8 cellular contexts compared by ENCODE assay signal in genomic region chr12:124940393-124941169, GRCh38. TPM values are rescaled to one million over a fixed set of nuclear protein-coding genes. Genes with fewer than 3 reads are reported as not detected.
DNase-seq lines count a peak whose midpoint lies in the region; ATAC-seq lines count a peak whose summit lies in the region.

No MANE protein-coding gene starts in this region.

- DNase-seq in CD1c-positive myeloid dendritic cell (ENCODE audit: extremely low spot score) (peak; percentile 97), amygdala (lab: John Stamatoyannopoulos, UW) (no peak)
- DNase-seq in activated CD8-positive, alpha-beta memory T cell treated with anti-CD3 and anti-CD28 coated beads, Interleukin-2, amount 50 U/mL, for 1 hour (ENCODE audit: extremely low read depth): peak; percentile 57
- peak; percentile 48 to 85 (median 78) for DNase-seq in naive thymus-derived CD4-positive, alpha-beta T cell
- peak; percentile 77 to 87 for DNase-seq in stimulated activated naive CD8-positive, alpha-beta T cell treated with anti-CD3 and anti-CD28 coated beads, Interleukin-15, amount 100 ng/mL, for 72 hours

- H3K27me3 ChIP-seq in HUES48 (ENCODE audit: control insufficient read depth, insufficient read depth, low read length): no peaks in the 10 kb centered on the region
- no peaks in the 10 kb centered on the region for H3K27me3 ChIP-seq in naive thymus-derived CD4-positive, alpha-beta T cell (ENCODE audit: control insufficient read depth in 2 of 2, insufficient read depth in 2 of 2, low read length in 2 of 2)

- peak; percentile 51 for ATAC-seq in GM21360 (IDR thresholded peaks at IDR 0.05; ENCODE audit: unreplicated experiment)
- peak; percentile 81 for ATAC-seq in esophagus mucosa
- peak; percentile 74 for ATAC-seq in naive thymus-derived CD4-positive, alpha-beta T cell
- ATAC-seq in stimulated activated naive CD8-positive, alpha-beta T cell treated with anti-CD3 and anti-CD28 coated beads, Interleukin-15, amount 100 ng/mL, for 72 hours: peak; percentile 39

- POLR2A ChIA-PET in naive thymus-derived CD4-positive, alpha-beta T cell (lab: Charles Lee): interaction anchor here (0.6 to 13.8 kb wide), 9 partner anchors 10 to 1708 kb away, joined by 3 to 764 read pairs (median 8); partner anchors contain the start of genes MPHOSPH9 and UBC

- peaks cover 0 to 8% (median 4%) of the 10 kb centered on the region in 5 donors for H3K36me3 Mint-ChIP-seq in naive thymus-derived CD4-positive, alpha-beta T cell

- peak overlapping the region; percentile 86 for H3K27ac ChIP-seq in HUES48 (ENCODE audit: low read depth, low read length)
- peak overlapping the region; percentile 66 for H3K27ac ChIP-seq in naive thymus-derived CD4-positive, alpha-beta T cell (ENCODE audit: low read depth, low read length)

- no peaks in the 10 kb centered on the region for H3K9me3 ChIP-seq in HUES48 (ENCODE audit: control insufficient read depth, insufficient read depth, low read length)
- H3K9me3 ChIP-seq in naive thymus-derived CD4-positive, alpha-beta T cell (ENCODE audit: control insufficient read depth in 2 of 3, low read length in 3 of 3): no peaks in the 10 kb centered on the region

- CTCF ChIA-PET in naive thymus-derived CD4-positive, alpha-beta T cell (lab: Charles Lee): interaction anchor here (0.6 to 8.2 kb wide), 13 partner anchors 9 to 1126 kb away, joined by 3 to 205 read pairs (median 3); partner anchors contain the start of gene UBC

- H3K4me1 Mint-ChIP-seq in naive thymus-derived CD4-positive, alpha-beta T cell: peaks cover 0 to 22% (median 0%) of the 10 kb centered on the region in 7 donors
- peaks cover 21% of the 10 kb centered on the region for H3K4me1 Mint-ChIP-seq in stimulated activated naive CD8-positive, alpha-beta T cell treated with anti-CD3 and anti-CD28 coated beads, Interleukin-15, amount 100 ng/mL, for 72 hours

- H3K36me3 ChIP-seq in HUES48 (ENCODE audit: control insufficient read depth, insufficient read depth, low read length): peaks cover 7% of the 10 kb centered on the region; the same call in 1 of the 2 replicates
- H3K36me3 ChIP-seq in naive thymus-derived CD4-positive, alpha-beta T cell (ENCODE audit: control insufficient read depth in 2 of 3, insufficient read depth in 3 of 3, low read length in 3 of 3): peaks cover 0 to 3% (median 0%) of the 10 kb centered on the region in 3 experiments

- peak overlapping the region; percentile 81 for H3K4me3 ChIP-seq in HUES48 (ENCODE audit: low read depth, low read length)
- H3K4me3 ChIP-seq in naive thymus-derived CD4-positive, alpha-beta T cell (ENCODE audit: low read length): peak overlapping the region; percentile 97

- intact Hi-C loops in naive thymus-derived CD4-positive, alpha-beta T cell (cut with micrococcal nuclease): loop anchor here (1.0 kb wide), 3 partner anchors 34 to 109 kb away; partner anchors contain the start of gene DHX37 (in 1 of the 2)

- no peaks in the 10 kb centered on the region for H3K9me3 Mint-ChIP-seq in naive thymus-derived CD4-positive, alpha-beta T cell
- no peaks in the 10 kb centered on the region for H3K9me3 Mint-ChIP-seq in stimulated activated naive CD8-positive, alpha-beta T cell treated with anti-CD3 and anti-CD28 coated beads, Interleukin-15, amount 100 ng/mL, for 72 hours

- H3K27me3 Mint-ChIP-seq in naive thymus-derived CD4-positive, alpha-beta T cell: no peaks in the 10 kb centered on the region
- no peaks in the 10 kb centered on the region for H3K27me3 Mint-ChIP-seq in stimulated activated naive CD8-positive, alpha-beta T cell treated with anti-CD3 and anti-CD28 coated beads, Interleukin-15, amount 100 ng/mL, for 72 hours

- no peak overlapping the region for H3K27ac Mint-ChIP-seq in naive thymus-derived CD4-positive, alpha-beta T cell
- no peak overlapping the region for H3K27ac Mint-ChIP-seq in stimulated activated naive CD8-positive, alpha-beta T cell treated with anti-CD3 and anti-CD28 coated beads, Interleukin-15, amount 100 ng/mL, for 72 hours

- H3K9ac ChIP-seq in HUES48 (ENCODE audit: low read depth, low read length): no peak overlapping the region

- H3K4me3 Mint-ChIP-seq in naive thymus-derived CD4-positive, alpha-beta T cell: no peak overlapping the region
- no peak overlapping the region for H3K4me3 Mint-ChIP-seq in stimulated activated naive CD8-positive, alpha-beta T cell treated with anti-CD3 and anti-CD28 coated beads, Interleukin-15, amount 100 ng/mL, for 72 hours

- H3K4me1 ChIP-seq in HUES48 (ENCODE audit: control insufficient read depth, insufficient read depth, low read length): peaks cover 18% of the 10 kb centered on the region
- H3K4me1 ChIP-seq in naive thymus-derived CD4-positive, alpha-beta T cell (ENCODE audit: control insufficient read depth in 2 of 2, insufficient read depth in 2 of 2, low read length in 2 of 2): peaks cover 19 to 26% of the 10 kb centered on the region in 2 donors

RNA-seq across cellular contexts. Expression of gene UBC, which starts 26.1 kb away (rescaled TPM):
- 1,223 TPM for total RNA-seq in esophagus mucosa
- total RNA-seq in naive thymus-derived CD4-positive, alpha-beta T cell: 1,000 to 10,000 TPM in 1 of 5 experiments, 100 to 1,000 TPM in 4; 753 to 1,510 (median 913) TPM
- polyA plus RNA-seq in naive thymus-derived CD4-positive, alpha-beta T cell: 1,000 to 10,000 TPM; 1,135 to 1,865 TPM

RNA-seq across cellular contexts. Expression of gene DHX37, which starts 48.4 kb away (rescaled TPM):
- total RNA-seq in esophagus mucosa: 11.8 TPM
- 10 to 100 TPM; 24.8 to 36.6 (median 29.8) TPM for total RNA-seq in naive thymus-derived CD4-positive, alpha-beta T cell
- 1 to 10 TPM; 3.4 to 5.0 TPM for polyA plus RNA-seq in naive thymus-derived CD4-positive, alpha-beta T cell

RNA-seq across cellular contexts. Expression of gene BRI3BP, which starts 52.9 kb away (rescaled TPM):
- total RNA-seq in esophagus mucosa: 15.4 TPM
- 10 to 100 TPM in 1 of 5 experiments, 1 to 10 TPM in 4; 3.5 to 19.8 (median 7.9) TPM for total RNA-seq in naive thymus-derived CD4-positive, alpha-beta T cell
- 1 to 10 TPM; 2.7 to 3.2 TPM for polyA plus RNA-seq in naive thymus-derived CD4-positive, alpha-beta T cell

Comparison
In these comparisons a context has a peak if more than half of its experiments do, and no peak if none do; other contexts are left out.
1. DNase-seq: peak in CD1c-positive myeloid dendritic cell (single experiment), activated CD8-positive, alpha-beta memory T cell treated with anti-CD3 and anti-CD28 coated beads, Interleukin-2, amount 50 U/mL, for 1 hour (single experiment), naive thymus-derived CD4-positive, alpha-beta T cell (9 of 9) and stimulated activated naive CD8-positive, alpha-beta T cell treated with anti-CD3 and anti-CD28 coated beads, Interleukin-15, amount 100 ng/mL, for 72 hours (2 of 2); none in amygdala (0 of 56).
2. Peak in every context shown above with its lines, with median percentiles within 50 percentile points of each other: ATAC-seq.